ENCODE assay signal across 8 cellular contexts in the genomic region with DNA sequence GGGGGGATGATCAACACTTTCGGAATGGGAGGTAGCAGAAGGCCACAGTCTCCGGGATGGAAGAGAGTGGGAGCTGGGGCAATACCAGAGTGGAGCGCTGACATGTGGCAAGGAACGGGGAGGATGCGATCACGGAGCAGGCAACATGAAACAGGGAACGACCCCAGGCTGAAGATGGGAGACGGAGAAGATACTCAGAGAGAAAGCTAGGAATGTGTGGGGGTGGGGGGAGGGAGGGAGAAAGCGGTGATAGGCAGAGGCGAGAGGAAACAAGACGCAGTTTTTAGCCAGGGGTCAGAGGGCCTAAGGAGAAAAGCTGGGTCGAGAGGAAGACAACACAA. TPM values are rescaled to one million over a fixed set of nuclear protein-coding genes. Genes with fewer than 3 reads are reported as not detected.
DNase-seq lines count a peak whose midpoint lies in the region; ATAC-seq and TF ChIP-seq lines count a peak whose summit lies in the region.

No MANE protein-coding gene starts in this region.

- TF ChIP-seq CTCF in right lobe of liver (IDR thresholded peaks at IDR 0.05): no peak
- no peak for TF ChIP-seq CTCF in natural killer cell (IDR thresholded peaks at IDR 0.05)

- H2AFZ ChIP-seq in Karpas-422 (ENCODE audit: low read length): no peak overlapping the region

- peak overlapping the region; percentile 94 for H3K4me3 ChIP-seq in Karpas-422 (ENCODE audit: low read length)
- peak overlapping the region; percentile 88 to 97 (median 92) for H3K4me3 ChIP-seq in right lobe of liver

- no peaks in the 10 kb centered on the region for H3K9me2 ChIP-seq in Karpas-422 (replicated peaks; ENCODE audit: insufficient read depth, low read length)

- DNase-seq in activated T-cell treated with anti-CD3 and anti-CD28 coated beads for 24 hours (ENCODE audit: low read depth): peak; percentile 3
- DNase-seq in activated T-cell treated with anti-CD3 and anti-CD28 coated beads, Interleukin-2, amount 50 U/mL, for 24 hours: no peak
- no peak for DNase-seq in Karpas-422
- DNase-seq in central memory CD4-positive, alpha-beta T cell: peak; percentile 2
- DNase-seq in right lobe of liver: peak in 2 of 3 donors; percentile 24 to 53
- no peak for DNase-seq in cortex of kidney (lab: John Stamatoyannopoulos, UW)
- DNase-seq in natural killer cell: no peak

- H3K27ac ChIP-seq in Karpas-422 (ENCODE audit: low read length): peak overlapping the region; percentile 51
- H3K27ac ChIP-seq in right lobe of liver: peak overlapping the region; percentile 83 to 91 (median 89)

- H3K27me3 ChIP-seq in Karpas-422 (ENCODE audit: low read length) (no peaks in the 10 kb centered on the region), right lobe of liver (no peaks in the 10 kb centered on the region)

- no peak overlapping the region for H3K4me3 Mint-ChIP-seq in activated T-cell treated with anti-CD3 and anti-CD28 coated beads, Interleukin-2, amount 50 U/mL, for 24 hours
- H3K4me3 Mint-ChIP-seq in natural killer cell: no peak overlapping the region

- H3K9me3 ChIP-seq in Karpas-422 (ENCODE audit: low read length): no peaks in the 10 kb centered on the region; the same call in 1 of the 2 replicates
- no peaks in the 10 kb centered on the region for H3K9me3 ChIP-seq in right lobe of liver

- peaks cover 43% of the 10 kb centered on the region for H3K36me3 ChIP-seq in Karpas-422 (ENCODE audit: insufficient read depth, low read length)
- H3K36me3 ChIP-seq in right lobe of liver: peaks cover 0 to 3% (median 0%) of the 10 kb centered on the region in 4 donors

- peaks cover 19% of the 10 kb centered on the region for H3K36me3 Mint-ChIP-seq in activated T-cell treated with anti-CD3 and anti-CD28 coated beads, Interleukin-2, amount 50 U/mL, for 24 hours (ENCODE audit: low read depth)
- H3K36me3 Mint-ChIP-seq in natural killer cell: no peaks in the 10 kb centered on the region

- no peaks in the 10 kb centered on the region for H4K20me1 ChIP-seq in Karpas-422 (ENCODE audit: insufficient read depth, low read depth, low read length)

- H3K27me3 Mint-ChIP-seq in activated T-cell treated with anti-CD3 and anti-CD28 coated beads, Interleukin-2, amount 50 U/mL, for 24 hours: no peaks in the 10 kb centered on the region
- H3K27me3 Mint-ChIP-seq in natural killer cell (ENCODE audit: low read depth in 2 of 2): peaks cover 18 to 24% of the 10 kb centered on the region in 2 donors

- TF ChIP-seq POLR2A in right lobe of liver (IDR thresholded peaks at IDR 0.05): no peak

- peaks cover 55% of the 10 kb centered on the region for H3K79me2 ChIP-seq in Karpas-422 (ENCODE audit: low read length)

- ATAC-seq in right lobe of liver (peak; percentile 10 to 22 (median 16)), GM21576 (IDR thresholded peaks at IDR 0.05; ENCODE audit: unreplicated experiment) (no peak), natural killer cell (no peak)

- H3K4me1 Mint-ChIP-seq in activated T-cell treated with anti-CD3 and anti-CD28 coated beads, Interleukin-2, amount 50 U/mL, for 24 hours (ENCODE audit: low read depth): peaks cover 28% of the 10 kb centered on the region
- peaks cover 19 to 21% of the 10 kb centered on the region in 2 donors for H3K4me1 Mint-ChIP-seq in natural killer cell

- no peak overlapping the region for H3K27ac Mint-ChIP-seq in activated T-cell treated with anti-CD3 and anti-CD28 coated beads, Interleukin-2, amount 50 U/mL, for 24 hours
- H3K27ac Mint-ChIP-seq in natural killer cell: no peak overlapping the region

- H3K9me3 Mint-ChIP-seq in activated T-cell treated with anti-CD3 and anti-CD28 coated beads, Interleukin-2, amount 50 U/mL, for 24 hours: no peaks in the 10 kb centered on the region
- H3K9me3 Mint-ChIP-seq in natural killer cell: no peaks in the 10 kb centered on the region

- H3K9ac ChIP-seq in Karpas-422 (ENCODE audit: low read length): peak overlapping the region; percentile 97

- H3K4me1 ChIP-seq in Karpas-422 (ENCODE audit: low read length) (peaks cover 28% of the 10 kb centered on the region), right lobe of liver (peaks cover 0 to 25% (median 10%) of the 10 kb centered on the region in 4 donors)

- intact Hi-C loops in right lobe of liver (cut with DNase I) (no loop called here), natural killer cell (cut with micrococcal nuclease) (loop anchor here (2.0 kb wide), 1 partner anchor 225 kb away; a partner anchor contains a TSS)

- WGBS in right lobe of liver (ENCODE audit: insufficient coverage, low coverage, low lambda C conversion rate, missing lambda C conversion rate): under 1% methylated on average over 12 of the region's 12 CpGs

- peak overlapping the region; percentile 94 for H3K4me2 ChIP-seq in Karpas-422 (ENCODE audit: low read depth, low read length, poor library complexity, severe bottlenecking)

RNA-seq across cellular contexts. Expression of a gene that starts 0.6 kb away (rescaled TPM):
- 33.5 and 64.6 TPM in 2 replicates for total RNA-seq in Karpas-422 (2014; rRNA removed; shearing (Covaris generic); ENCODE audit: low replicate concordance)
- total RNA-seq in right lobe of liver (10 to 100 TPM; 13.3 to 20.4 (median 18.4) TPM), natural killer cell (10 to 100 TPM; 47.3 to 52.7 (median 51.5) TPM)

Comparison
In these comparisons a context has a peak if more than half of its experiments do, and no peak if none do; other contexts are left out.
1. DNase-seq: peak in activated T-cell treated with anti-CD3 and anti-CD28 coated beads for 24 hours (single experiment), central memory CD4-positive, alpha-beta T cell (single experiment) and right lobe of liver (2 of 3); none in activated T-cell treated with anti-CD3 and anti-CD28 coated beads, Interleukin-2, amount 50 U/mL, for 24 hours (single experiment), Karpas-422 (single experiment), cortex of kidney (single experiment) and natural killer cell (single experiment).
2. ATAC-seq: peak in right lobe of liver (4 of 4); none in GM21576 (single experiment) and natural killer cell (0 of 3).